In the genomic region with DNA sequence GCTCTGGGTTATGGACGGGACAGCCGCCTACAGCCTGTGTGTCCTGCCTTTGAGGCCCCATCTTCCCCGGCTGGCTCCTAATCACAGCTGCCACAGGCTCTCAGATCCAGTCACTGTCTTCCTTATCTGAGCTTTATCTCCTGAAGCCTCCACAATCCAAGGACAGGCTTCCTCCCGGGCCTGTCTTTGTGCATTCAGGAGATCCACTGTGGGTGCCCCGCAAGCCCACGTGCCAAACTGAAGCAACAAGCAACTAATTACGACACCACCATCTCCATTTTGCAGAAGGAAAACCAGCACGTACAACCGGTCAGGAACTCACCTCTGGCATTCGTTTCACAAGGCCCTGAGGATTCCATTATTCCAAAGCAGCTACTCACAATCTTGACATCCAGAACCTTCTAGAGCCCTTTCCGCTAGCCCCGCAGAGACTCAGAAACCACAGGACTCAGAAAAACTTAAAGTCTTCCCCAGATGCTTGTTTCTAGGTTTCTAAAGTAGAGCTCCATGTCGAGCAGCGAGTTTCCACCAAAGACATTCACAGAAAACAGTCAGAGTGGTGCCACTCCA, we compare ENCODE assay signal across 13 cellular contexts. TPM values are rescaled to one million over a fixed set of nuclear protein-coding genes. Genes with fewer than 3 reads are reported as not detected.
DNase-seq lines count a peak whose midpoint lies in the region; ATAC-seq and TF ChIP-seq lines count a peak whose summit lies in the region.
"Had no signal": no experiment of that assay in that cellular context is flagged by ENCODE, and none has a peak within 500 bp of the region (broad histone marks: within the 10 kb centered on the region; RNA-seq: fewer than 3 reads in every experiment).

No MANE protein-coding gene starts in this region.

- no peaks in the 10 kb centered on the region for H3K27me3 Mint-ChIP-seq in CD4-positive, alpha-beta T cell
- no peaks in the 10 kb centered on the region; the same call in 1 of the 2 replicates for H3K27me3 Mint-ChIP-seq in HFFc6 (ENCODE audit: insufficient read depth)
- no peaks in the 10 kb centered on the region for H3K27me3 Mint-ChIP-seq in activated T-helper 17 cell treated with anti-CD3 and anti-CD28 coated beads, Interleukin-2, amount 50 U/mL, for 72 hours

- peaks cover 68% of the 10 kb centered on the region for H3K36me3 Mint-ChIP-seq in CD4-positive, alpha-beta T cell (ENCODE audit: low read depth)
- H3K36me3 Mint-ChIP-seq in HFFc6 (ENCODE audit: low read depth), result peaks cover 8% of the 10 kb centered on the region; the same call in 1 of the 2 replicates
- H3K36me3 Mint-ChIP-seq in activated T-helper 17 cell treated with anti-CD3 and anti-CD28 coated beads, Interleukin-2, amount 50 U/mL, for 72 hours (ENCODE audit: low read depth), result peaks cover 84% of the 10 kb centered on the region

- H4K12ac ChIP-seq in trophoblast cell (ENCODE audit: low read depth, low read length), result no peak overlapping the region

- H3K18ac ChIP-seq in trophoblast cell (ENCODE audit: low read length), result no peak overlapping the region

- H3K4me2 ChIP-seq in trophoblast cell (ENCODE audit: low read length), result no peak overlapping the region

- no peaks in the 10 kb centered on the region for H3K79me1 ChIP-seq in trophoblast cell (ENCODE audit: low read length)

- no peak overlapping the region for H2AFZ ChIP-seq in trophoblast cell (ENCODE audit: insufficient read depth, low read length, poor library complexity)

- H3K27ac ChIP-seq in CD4-positive, alpha-beta T cell (ENCODE audit: low read depth, low read length), result no peak overlapping the region
- H3K27ac ChIP-seq in trophoblast cell (ENCODE audit: low read depth, low read length), result no peak overlapping the region

- H3K4me1 Mint-ChIP-seq in CD4-positive, alpha-beta T cell (ENCODE audit: low read depth), result peaks cover 59% of the 10 kb centered on the region
- peaks cover 87% of the 10 kb centered on the region for H3K4me1 Mint-ChIP-seq in HFFc6 (ENCODE audit: low read depth)
- peaks cover 49% of the 10 kb centered on the region for H3K4me1 Mint-ChIP-seq in activated T-helper 17 cell treated with anti-CD3 and anti-CD28 coated beads, Interleukin-2, amount 50 U/mL, for 72 hours

- no peak overlapping the region for H3K4me3 Mint-ChIP-seq in CD4-positive, alpha-beta T cell
- H3K4me3 Mint-ChIP-seq in HFFc6, result no peak overlapping the region; the same call in 1 of the 2 replicates
- peak overlapping the region; percentile 72 for H3K4me3 Mint-ChIP-seq in activated T-helper 17 cell treated with anti-CD3 and anti-CD28 coated beads, Interleukin-2, amount 50 U/mL, for 72 hours

- H3K27me3 ChIP-seq in CD4-positive, alpha-beta T cell (ENCODE audit: control insufficient read depth, insufficient read depth, low read length), result no peaks in the 10 kb centered on the region
- no peaks in the 10 kb centered on the region for H3K27me3 ChIP-seq in trophoblast cell (ENCODE audit: insufficient read depth, low read length)
- H3K27me3 ChIP-seq: ascending aorta had no signal

- no peak overlapping the region for H2AK5ac ChIP-seq in trophoblast cell (ENCODE audit: low read length)

- no peak overlapping the region for H3K23ac ChIP-seq in trophoblast cell (ENCODE audit: low read length)

- no peak overlapping the region for H3K4me3 ChIP-seq in trophoblast cell (ENCODE audit: low read depth, low read length)
- H3K4me3 ChIP-seq: ascending aorta had no signal

- H3K9me3 ChIP-seq in CD4-positive, alpha-beta T cell (ENCODE audit: control insufficient read depth, low read length), result no peaks in the 10 kb centered on the region
- no peaks in the 10 kb centered on the region for H3K9me3 ChIP-seq in trophoblast cell (ENCODE audit: insufficient read depth, low read depth, low read length)
- H3K9me3 ChIP-seq: ascending aorta had no signal

- H2BK120ac ChIP-seq in trophoblast cell (ENCODE audit: insufficient read depth, low read length, poor library complexity), result no peak overlapping the region

- no peaks in the 10 kb centered on the region for H3K79me2 ChIP-seq in trophoblast cell (ENCODE audit: control insufficient read depth, insufficient read depth, low read length, poor library complexity)

- H3K9ac ChIP-seq in trophoblast cell (ENCODE audit: low read length), result no peak overlapping the region

- DNase-seq in CD4-positive, alpha-beta T cell, result no peak
- DNase-seq in HFFc6, result no peak
- DNase-seq in trophoblast cell, result peak; percentile 92 to 96
- no peak for DNase-seq in epidermal melanocyte (ENCODE audit: insufficient read length, low spot score)
- no peak for DNase-seq in NCI-H526 (lab: John Stamatoyannopoulos, UW)
- no peak for DNase-seq in ureter (ENCODE audit: low spot score)
- DNase-seq: glutamatergic neuron, KBM-7, NCI-H446, occipital lobe, SW 1271 had no signal

- no peak overlapping the region for H4K91ac ChIP-seq in trophoblast cell (ENCODE audit: low read depth, low read length)

- no peak overlapping the region for H4K8ac ChIP-seq in trophoblast cell (ENCODE audit: low read depth, low read length)

- intact Hi-C loops in CD4-positive, alpha-beta T cell (cut with DNase I, micrococcal nuclease), result no loop called here

- peaks cover 8 to 9% of the 10 kb centered on the region in 2 experiments for H3K4me1 ChIP-seq in trophoblast cell (ENCODE audit: control insufficient read depth in 1 of 2, insufficient read depth in 2 of 2, low read length in 2 of 2)

- POLR2A ChIA-PET in CD4-positive, alpha-beta T cell (lab: Charles Lee), result no interaction called here

- H3K4ac ChIP-seq in trophoblast cell (ENCODE audit: low read depth, low read length), result no peak overlapping the region

- no peak for ATAC-seq in CD4-positive, alpha-beta T cell (ENCODE audit: poor library complexity)
- no peak for ATAC-seq in activated T-helper 17 cell treated with anti-CD3 and anti-CD28 coated beads, Interleukin-2, amount 50 U/mL, for 72 hours (replicated peaks)

- peak overlapping the region; percentile 53 for H3K27ac Mint-ChIP-seq in CD4-positive, alpha-beta T cell
- peak overlapping the region; percentile 25 for H3K27ac Mint-ChIP-seq in HFFc6
- H3K27ac Mint-ChIP-seq in activated T-helper 17 cell treated with anti-CD3 and anti-CD28 coated beads, Interleukin-2, amount 50 U/mL, for 72 hours, result peak overlapping the region; percentile 94

- no peak overlapping the region for H2BK5ac ChIP-seq in trophoblast cell (ENCODE audit: low read depth, low read length, poor library complexity)

- CTCF ChIA-PET in CD4-positive, alpha-beta T cell (lab: Charles Lee), result no interaction called here

- H3K36me3 ChIP-seq in trophoblast cell (ENCODE audit: control insufficient read depth in 1 of 2, insufficient read depth in 2 of 2, low read length in 2 of 2), result no peaks in the 10 kb centered on the region

- no peak overlapping the region for H3K14ac ChIP-seq in trophoblast cell (ENCODE audit: low read length)

- no CpG with 5 or more reads among the region's 14 CpGs for WGBS in trophoblast cell (ENCODE audit: extremely low coverage, insufficient coverage, insufficient read length)

- TF ChIP-seq CTCF in CD4-positive, alpha-beta T cell (IDR thresholded peaks at IDR 0.05), result no peak
- TF ChIP-seq CTCF in HFFc6 (IDR thresholded peaks at IDR 0.05), result no peak

- no peak overlapping the region for H2BK12ac ChIP-seq in trophoblast cell (ENCODE audit: low read length)

- H3K9me3 Mint-ChIP-seq in CD4-positive, alpha-beta T cell, result no peaks in the 10 kb centered on the region
- no peaks in the 10 kb centered on the region for H3K9me3 Mint-ChIP-seq in HFFc6
- H3K9me3 Mint-ChIP-seq in activated T-helper 17 cell treated with anti-CD3 and anti-CD28 coated beads, Interleukin-2, amount 50 U/mL, for 72 hours, result no peaks in the 10 kb centered on the region

RNA-seq across cellular contexts. Expression of gene SYNE3, which starts 14.0 kb away (rescaled TPM):
- 10 to 100 TPM; 29.4 to 31.4 TPM for total RNA-seq in CD4-positive, alpha-beta T cell
- total RNA-seq in HFFc6 (2021; fragmentation: NEBNext Ultra II Directional; extraction: Animal tissue kit (Norgen Biotek cat#: 25700)), result 10 to 100 TPM; 14.8 to 20.4 (median 16.3) TPM
- total RNA-seq in activated T-helper 17 cell treated with anti-CD3 and anti-CD28 coated beads, Interleukin-2, amount 50 U/mL, for 72 hours, result 10 to 100 TPM; 78.9 to 79.1 TPM
- polyA plus RNA-seq in trophoblast cell (2013), result 0.81 and 0.86 TPM in 2 replicates
- total RNA-seq in ureter, result 14.4 TPM

RNA-seq across cellular contexts. Expression of gene GLRX5, which starts 32.4 kb away (rescaled TPM):
- 10 to 100 TPM; 11.3 to 11.9 TPM for total RNA-seq in CD4-positive, alpha-beta T cell
- 10 to 100 TPM; 38.7 to 47.2 (median 43.8) TPM for total RNA-seq in HFFc6 (2021; fragmentation: NEBNext Ultra II Directional; extraction: Animal tissue kit (Norgen Biotek cat#: 25700))
- 10 to 100 TPM; 21.5 to 61.4 TPM for total RNA-seq in activated T-helper 17 cell treated with anti-CD3 and anti-CD28 coated beads, Interleukin-2, amount 50 U/mL, for 72 hours
- polyA plus RNA-seq in trophoblast cell (2013), result 44.9 and 47.3 TPM in 2 replicates
- total RNA-seq in ureter, result 35.9 TPM

Comparison
In these comparisons a context has a peak if more than half of its experiments do, and no peak if none do; other contexts are left out.
1. DNase-seq: peak in trophoblast cell (2 of 2); none in CD4-positive, alpha-beta T cell (0 of 10), HFFc6 (single experiment), epidermal melanocyte (single experiment), NCI-H526 (0 of 2) and ureter (single experiment).
2. H3K27ac Mint-ChIP-seq: peak in every context shown above with its lines; median percentile 94 in activated T-helper 17 cell treated with anti-CD3 and anti-CD28 coated beads, Interleukin-2, amount 50 U/mL, for 72 hours; 53 in CD4-positive, alpha-beta T cell; 25 in HFFc6.